In the genomic region with DNA sequence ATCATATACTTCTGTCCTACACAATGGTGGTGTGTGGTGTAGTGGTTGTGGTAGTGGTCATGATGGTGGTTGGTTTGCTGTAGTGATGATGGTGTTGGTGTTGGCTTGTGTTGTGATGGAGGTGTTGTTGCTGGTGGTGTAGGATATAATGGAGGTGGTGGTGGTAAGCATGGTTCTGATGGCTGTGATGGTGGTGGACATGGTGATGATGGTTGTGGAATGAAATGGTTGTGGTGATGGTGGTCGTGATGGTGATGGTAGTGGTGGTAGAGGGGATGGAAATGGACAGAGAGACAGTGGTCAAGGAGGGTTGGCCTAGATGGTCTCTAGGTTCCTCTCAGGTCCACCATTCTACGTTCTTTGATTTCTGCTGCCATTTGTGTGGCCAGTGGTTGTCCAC, we compare ENCODE assay signal across 2 cellular contexts.
A peak's percentile ranks its signal among the peaks of the same experiment; 100 is the strongest.
TF ChIP-seq lines count a peak whose summit lies in the region.

No MANE protein-coding gene starts in this region.

TF ChIP-seq in HEK293, 187 proteins besides CTCF, POLR2A, EP300 and RAD21:
- TF ChIP-seq, protein P1, sequence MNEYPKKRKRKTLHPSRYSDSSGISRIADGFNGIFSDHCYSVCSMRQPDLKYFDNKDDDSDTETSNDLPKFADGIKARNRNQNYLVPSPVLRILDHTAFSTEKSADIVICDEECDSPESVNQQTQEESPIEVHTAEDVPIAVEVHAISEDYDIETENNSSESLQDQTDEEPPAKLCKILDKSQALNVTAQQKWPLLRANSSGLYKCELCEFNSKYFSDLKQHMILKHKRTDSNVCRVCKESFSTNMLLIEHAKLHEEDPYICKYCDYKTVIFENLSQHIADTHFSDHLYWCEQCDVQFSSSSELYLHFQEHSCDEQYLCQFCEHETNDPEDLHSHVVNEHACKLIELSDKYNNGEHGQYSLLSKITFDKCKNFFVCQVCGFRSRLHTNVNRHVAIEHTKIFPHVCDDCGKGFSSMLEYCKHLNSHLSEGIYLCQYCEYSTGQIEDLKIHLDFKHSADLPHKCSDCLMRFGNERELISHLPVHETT (tag by site-specific recombination; IDR thresholded peaks at IDR 0.05): no peak
- TF ChIP-seq ZSCAN23 (tag by site-specific recombination; IDR thresholded peaks at IDR 0.05) (no peak), ZBTB7A (tag by site-specific recombination; IDR thresholded peaks at IDR 0.05; ENCODE audit: low read depth) (no peak), ZNF777 (tag by site-specific recombination; IDR thresholded peaks at IDR 0.05; ENCODE audit: borderline replicate concordance) (0 out of 2 replicates have a peak, but pooled peaks have one; percentile 40), ZNF747 (tag by site-specific recombination; IDR thresholded peaks at IDR 0.05) (no peak)
- TF ChIP-seq, protein P2, sequence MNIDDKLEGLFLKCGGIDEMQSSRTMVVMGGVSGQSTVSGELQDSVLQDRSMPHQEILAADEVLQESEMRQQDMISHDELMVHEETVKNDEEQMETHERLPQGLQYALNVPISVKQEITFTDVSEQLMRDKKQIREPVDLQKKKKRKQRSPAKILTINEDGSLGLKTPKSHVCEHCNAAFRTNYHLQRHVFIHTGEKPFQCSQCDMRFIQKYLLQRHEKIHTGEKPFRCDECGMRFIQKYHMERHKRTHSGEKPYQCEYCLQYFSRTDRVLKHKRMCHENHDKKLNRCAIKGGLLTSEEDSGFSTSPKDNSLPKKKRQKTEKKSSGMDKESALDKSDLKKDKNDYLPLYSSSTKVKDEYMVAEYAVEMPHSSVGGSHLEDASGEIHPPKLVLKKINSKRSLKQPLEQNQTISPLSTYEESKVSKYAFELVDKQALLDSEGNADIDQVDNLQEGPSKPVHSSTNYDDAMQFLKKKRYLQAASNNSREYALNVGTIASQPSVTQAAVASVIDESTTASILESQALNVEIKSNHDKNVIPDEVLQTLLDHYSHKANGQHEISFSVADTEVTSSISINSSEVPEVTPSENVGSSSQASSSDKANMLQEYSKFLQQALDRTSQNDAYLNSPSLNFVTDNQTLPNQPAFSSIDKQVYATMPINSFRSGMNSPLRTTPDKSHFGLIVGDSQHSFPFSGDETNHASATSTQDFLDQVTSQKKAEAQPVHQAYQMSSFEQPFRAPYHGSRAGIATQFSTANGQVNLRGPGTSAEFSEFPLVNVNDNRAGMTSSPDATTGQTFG (tag by site-specific recombination; IDR thresholded peaks at IDR 0.05; ENCODE audit: borderline replicate concordance): no peak

TF ChIP-seq in GM12878, 131 proteins besides CTCF, POLR2A, EP300 and RAD21:
- TF ChIP-seq EZH2 (IDR thresholded peaks at IDR 0.05; ENCODE audit: borderline replicate concordance, control insufficient read depth, low read depth, low read length): no peak
- no peak for TF ChIP-seq PAX5 (IDR thresholded peaks at IDR 0.05; ENCODE audit: borderline replicate concordance, low read depth, low read length)
- no peak for TF ChIP-seq GATAD2B (conservative IDR thresholded peaks at IDR 0.05; ENCODE audit: low read depth)
- no peak for TF ChIP-seq CHD4 (IDR thresholded peaks at IDR 0.05)
- no peak for TF ChIP-seq JUND (IDR thresholded peaks at IDR 0.05; ENCODE audit: low read depth, low read length)
- TF ChIP-seq, protein P3, sequence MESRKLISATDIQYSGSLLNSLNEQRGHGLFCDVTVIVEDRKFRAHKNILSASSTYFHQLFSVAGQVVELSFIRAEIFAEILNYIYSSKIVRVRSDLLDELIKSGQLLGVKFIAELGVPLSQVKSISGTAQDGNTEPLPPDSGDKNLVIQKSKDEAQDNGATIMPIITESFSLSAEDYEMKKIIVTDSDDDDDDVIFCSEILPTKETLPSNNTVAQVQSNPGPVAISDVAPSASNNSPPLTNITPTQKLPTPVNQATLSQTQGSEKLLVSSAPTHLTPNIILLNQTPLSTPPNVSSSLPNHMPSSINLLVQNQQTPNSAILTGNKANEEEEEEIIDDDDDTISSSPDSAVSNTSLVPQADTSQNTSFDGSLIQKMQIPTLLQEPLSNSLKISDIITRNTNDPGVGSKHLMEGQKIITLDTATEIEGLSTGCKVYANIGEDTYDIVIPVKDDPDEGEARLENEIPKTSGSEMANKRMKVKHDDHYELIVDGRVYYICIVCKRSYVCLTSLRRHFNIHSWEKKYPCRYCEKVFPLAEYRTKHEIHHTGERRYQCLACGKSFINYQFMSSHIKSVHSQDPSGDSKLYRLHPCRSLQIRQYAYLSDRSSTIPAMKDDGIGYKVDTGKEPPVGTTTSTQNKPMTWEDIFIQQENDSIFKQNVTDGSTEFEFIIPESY (IDR thresholded peaks at IDR 0.05): no peak
- TF ChIP-seq, protein P4, sequence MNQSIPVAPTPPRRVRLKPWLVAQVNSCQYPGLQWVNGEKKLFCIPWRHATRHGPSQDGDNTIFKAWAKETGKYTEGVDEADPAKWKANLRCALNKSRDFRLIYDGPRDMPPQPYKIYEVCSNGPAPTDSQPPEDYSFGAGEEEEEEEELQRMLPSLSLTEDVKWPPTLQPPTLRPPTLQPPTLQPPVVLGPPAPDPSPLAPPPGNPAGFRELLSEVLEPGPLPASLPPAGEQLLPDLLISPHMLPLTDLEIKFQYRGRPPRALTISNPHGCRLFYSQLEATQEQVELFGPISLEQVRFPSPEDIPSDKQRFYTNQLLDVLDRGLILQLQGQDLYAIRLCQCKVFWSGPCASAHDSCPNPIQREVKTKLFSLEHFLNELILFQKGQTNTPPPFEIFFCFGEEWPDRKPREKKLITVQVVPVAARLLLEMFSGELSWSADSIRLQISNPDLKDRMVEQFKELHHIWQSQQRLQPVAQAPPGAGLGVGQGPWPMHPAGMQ (IDR thresholded peaks at IDR 0.05; ENCODE audit: borderline replicate concordance): no peak
